In the genomic region with DNA sequence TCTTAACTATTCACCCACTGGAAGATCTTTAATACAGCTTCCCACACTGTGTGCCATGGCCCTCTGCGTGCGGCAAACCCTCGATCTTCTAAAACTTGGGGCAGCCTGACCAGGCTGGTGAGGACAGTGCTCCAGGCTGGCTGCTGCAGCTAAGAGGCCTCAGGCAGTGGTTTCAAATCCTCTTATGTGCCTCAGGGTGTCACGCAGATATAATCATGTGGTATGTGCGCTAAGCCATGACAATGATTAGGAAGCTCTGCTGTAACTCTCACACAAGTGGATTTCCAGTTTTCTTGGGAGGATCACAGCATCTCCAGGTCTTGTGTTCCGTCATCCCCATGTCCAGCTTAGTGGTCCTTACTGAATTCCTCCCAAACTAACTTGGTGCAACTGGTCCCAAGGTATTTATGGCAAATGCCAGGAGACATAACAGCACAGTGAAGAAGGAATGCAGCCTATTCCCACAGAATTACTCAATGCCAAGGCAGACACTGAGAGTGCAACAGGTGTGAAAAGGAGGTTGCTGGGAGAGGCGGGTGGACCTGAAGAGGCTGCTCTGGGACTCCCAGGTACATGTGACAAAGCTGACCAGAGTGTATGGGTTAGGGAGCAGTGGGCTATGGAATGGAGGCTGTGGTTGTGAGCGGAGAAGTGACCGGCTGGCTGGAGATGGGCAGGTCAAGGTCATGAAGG, we compare ENCODE assay signal across 12 cellular contexts. TPM values are rescaled to one million over a fixed set of nuclear protein-coding genes. Genes with fewer than 3 reads are reported as not detected.
A peak's percentile ranks its signal among the peaks of the same experiment; 100 is the strongest.
DNase-seq lines count a peak whose midpoint lies in the region; ATAC-seq and TF ChIP-seq lines count a peak whose summit lies in the region.
"Had no signal": no experiment of that assay in that cellular context is flagged by ENCODE, and none has a peak within 500 bp of the region (broad histone marks: within the 10 kb centered on the region; RNA-seq: fewer than 3 reads in every experiment).

No MANE protein-coding gene starts in this region.

- H2BK20ac ChIP-seq in H9 (ENCODE audit: low read depth, low read length, poor library complexity, severe bottlenecking), result no peak overlapping the region

- H3K27me3 Mint-ChIP-seq in CD8-positive, alpha-beta T cell (ENCODE audit: low read depth), result no peaks in the 10 kb centered on the region
- no peaks in the 10 kb centered on the region for H3K27me3 Mint-ChIP-seq in H9 (ENCODE audit: low read depth)
- no peaks in the 10 kb centered on the region for H3K27me3 Mint-ChIP-seq in activated CD8-positive, alpha-beta T cell treated with anti-CD3 and anti-CD28 coated beads, Interleukin-2, amount 10 ng/mL, durations not matched to agents 7 days and 5 days (ENCODE audit: low read depth)
- H3K27me3 Mint-ChIP-seq in natural killer cell (ENCODE audit: low read depth in 2 of 2), result peaks cover 0 to 2% of the 10 kb centered on the region in 2 donors

- intact Hi-C loops in CD8-positive, alpha-beta T cell (cut with DNase I, micrococcal nuclease), result loop anchor here (5.0 kb wide), 3 partner anchors 312 to 1563 kb away; a partner anchor contains a TSS
- intact Hi-C loops in natural killer cell (cut with micrococcal nuclease), result no loop called here

- no peak overlapping the region for H2AFZ ChIP-seq in H9 (ENCODE audit: low read length)

- no CpG with 5 or more reads among the region's 9 CpGs for WGBS in H9 (ENCODE audit: extremely low coverage, insufficient read length, low lambda C conversion rate)

- H4K20me1 ChIP-seq in H9 (ENCODE audit: control insufficient read depth, insufficient read depth, insufficient read length), result no peaks in the 10 kb centered on the region

- no peak overlapping the region for H3K56ac ChIP-seq in H9 (ENCODE audit: insufficient read length, low read depth, low read length)

- peak overlapping the region; percentile 64 for H3K27ac Mint-ChIP-seq in CD8-positive, alpha-beta T cell
- H3K27ac Mint-ChIP-seq in H9, result no peak overlapping the region
- no peak overlapping the region for H3K27ac Mint-ChIP-seq in activated CD8-positive, alpha-beta T cell treated with anti-CD3 and anti-CD28 coated beads, Interleukin-2, amount 10 ng/mL, durations not matched to agents 7 days and 5 days
- peak overlapping the region; percentile 83 to 94 for H3K27ac Mint-ChIP-seq in natural killer cell

- H4K91ac ChIP-seq in H9 (ENCODE audit: insufficient read length, low read depth, low read length), result no peak overlapping the region

- H3K9me3 ChIP-seq in CD8-positive, alpha-beta T cell (ENCODE audit: low read length), result no peaks in the 10 kb centered on the region
- H3K9me3 ChIP-seq in H9 (ENCODE audit: control insufficient read depth, low read depth, low read length), result no peaks in the 10 kb centered on the region
- H3K9me3 ChIP-seq: gastrocnemius medialis had no signal

- no peak overlapping the region for H3K4ac ChIP-seq in H9 (ENCODE audit: low read depth, low read length)

- no peak overlapping the region for H4K8ac ChIP-seq in H9 (replicated peaks; ENCODE audit: insufficient read length, low read depth, low read length)

- H2AK5ac ChIP-seq in H9 (ENCODE audit: insufficient read length, low read length), result no peak overlapping the region

- peaks cover 16% of the 10 kb centered on the region for H3K4me1 ChIP-seq in CD8-positive, alpha-beta T cell (ENCODE audit: insufficient read depth, low read length)
- H3K4me1 ChIP-seq in H9 (ENCODE audit: insufficient read depth, low read length), result no peaks in the 10 kb centered on the region

- peak overlapping the region; percentile 37 for H3K4me3 Mint-ChIP-seq in CD8-positive, alpha-beta T cell
- H3K4me3 Mint-ChIP-seq in H9 (peak overlapping the region; percentile 34 to 45; a peak in 3 of 5 replicates), natural killer cell (peak overlapping the region; percentile 69)
- peak overlapping the region; percentile 8 for H3K4me3 Mint-ChIP-seq in activated CD8-positive, alpha-beta T cell treated with anti-CD3 and anti-CD28 coated beads, Interleukin-2, amount 10 ng/mL, durations not matched to agents 7 days and 5 days

- H3K23me2 ChIP-seq in H9 (ENCODE audit: insufficient read length, low read depth, low read length, poor library complexity, severe bottlenecking), result no peaks in the 10 kb centered on the region

- H3K36me3 Mint-ChIP-seq in CD8-positive, alpha-beta T cell, result peaks cover 58% of the 10 kb centered on the region
- H3K36me3 Mint-ChIP-seq in H9 (ENCODE audit: insufficient read depth in 1 of 3, low read depth in 3 of 3), result peaks cover 47 to 55% (median 55%) of the 10 kb centered on the region in 3 experiments
- H3K36me3 Mint-ChIP-seq in activated CD8-positive, alpha-beta T cell treated with anti-CD3 and anti-CD28 coated beads, Interleukin-2, amount 10 ng/mL, durations not matched to agents 7 days and 5 days (ENCODE audit: low read depth), result peaks cover 44% of the 10 kb centered on the region
- peaks cover 6% of the 10 kb centered on the region for H3K36me3 Mint-ChIP-seq in natural killer cell

- H2BK5ac ChIP-seq in H9 (ENCODE audit: insufficient read length, low read length), result no peak overlapping the region

- ATAC-seq in CD8-positive, alpha-beta T cell, result no peak
- no peak for ATAC-seq in activated CD8-positive, alpha-beta T cell treated with anti-CD3 and anti-CD28 coated beads, Interleukin-2, amount 10 ng/mL, durations not matched to agents 7 days and 5 days
- ATAC-seq in natural killer cell (no peak), HG03025 (IDR thresholded peaks at IDR 0.05; ENCODE audit: low FRiP score, unreplicated experiment) (no peak)
- ATAC-seq: gastrocnemius medialis had no signal

- H3T11ph ChIP-seq in H9 (ENCODE audit: low read length), result no peak overlapping the region

- H3K14ac ChIP-seq in H9 (ENCODE audit: insufficient read depth, low read length), result no peak overlapping the region

- TF ChIP-seq CTCF in CD8-positive, alpha-beta T cell (IDR thresholded peaks at IDR 0.05), result no peak
- TF ChIP-seq CTCF in H9 (conservative IDR thresholded peaks at IDR 0.05) (no peak), natural killer cell (IDR thresholded peaks at IDR 0.05) (no peak)

- no peak overlapping the region for H2BK15ac ChIP-seq in H9 (ENCODE audit: low read depth, low read length)

- H3K9ac ChIP-seq in H9 (ENCODE audit: extremely low read depth, insufficient read length, low read length), result no peak overlapping the region

- no peak overlapping the region for H3K18ac ChIP-seq in H9 (ENCODE audit: insufficient read length, low read depth, low read length)

- H3K79me2 ChIP-seq in H9 (ENCODE audit: insufficient read depth, low read length), result no peaks in the 10 kb centered on the region

- no peak for DNase-seq in CD8-positive, alpha-beta T cell
- no peak for DNase-seq in H9
- DNase-seq in activated CD8-positive, alpha-beta T cell treated with anti-CD3 and anti-CD28 coated beads, Interleukin-2, amount 10 ng/mL, durations not matched to agents 7 days and 5 days, result no peak
- no peak for DNase-seq in natural killer cell
- DNase-seq in ureter (ENCODE audit: low spot score), result no peak
- DNase-seq in iPS-NIHi11 (ENCODE audit: low spot score), result no peak
- no peak for DNase-seq in NCI-H1436 treated with DMSO at 0.1 percent for 48 hours (lab: John Stamatoyannopoulos, UW)
- DNase-seq: gastrocnemius medialis, HCEC 1CT, NCI-H226, small intestine had no signal

- POLR2A ChIA-PET in CD8-positive, alpha-beta T cell (lab: Charles Lee), result no interaction called here
- POLR2A ChIA-PET in activated CD8-positive, alpha-beta T cell treated with anti-CD3 and anti-CD28 coated beads, Interleukin-2, amount 10 ng/mL, durations not matched to agents 7 days and 5 days (lab: Charles Lee), result no interaction called here

- no peak overlapping the region for H3K27ac ChIP-seq in CD8-positive, alpha-beta T cell (ENCODE audit: low read depth, low read length)
- no peak overlapping the region for H3K27ac ChIP-seq in H9 (ENCODE audit: insufficient read length, low read depth, low read length)

- H4K5ac ChIP-seq in H9 (ENCODE audit: insufficient read length, low read depth, low read length), result no peak overlapping the region

- H3K23ac ChIP-seq in H9 (ENCODE audit: insufficient read length, low read depth, low read length), result no peak overlapping the region

- H3K4me1 Mint-ChIP-seq in CD8-positive, alpha-beta T cell (ENCODE audit: low read depth), result peaks cover 55% of the 10 kb centered on the region
- H3K4me1 Mint-ChIP-seq in H9, result peaks cover 5 to 6% of the 10 kb centered on the region in 2 experiments; a peak in 3 of 4 replicates
- peaks cover 39% of the 10 kb centered on the region for H3K4me1 Mint-ChIP-seq in activated CD8-positive, alpha-beta T cell treated with anti-CD3 and anti-CD28 coated beads, Interleukin-2, amount 10 ng/mL, durations not matched to agents 7 days and 5 days (ENCODE audit: low read depth)
- H3K4me1 Mint-ChIP-seq in natural killer cell, result peaks cover 54 to 57% of the 10 kb centered on the region in 2 donors

- H2BK12ac ChIP-seq in H9 (ENCODE audit: insufficient read length, low read depth, low read length), result no peak overlapping the region

- CTCF ChIA-PET in CD8-positive, alpha-beta T cell (lab: Charles Lee), result interaction anchor here (0.7 to 1.5 kb wide), 2 partner anchors 17 to 23 kb away, joined by 3 read pairs; no protein-coding TSS in a partner anchor
- CTCF ChIA-PET in activated CD8-positive, alpha-beta T cell treated with anti-CD3 and anti-CD28 coated beads, Interleukin-2, amount 10 ng/mL, durations not matched to agents 7 days and 5 days (lab: Charles Lee), result no interaction called here

- no peak overlapping the region for H3K4me2 ChIP-seq in H9 (ENCODE audit: insufficient read depth, insufficient read length, low read length)

- H3K27me3 ChIP-seq in CD8-positive, alpha-beta T cell (ENCODE audit: insufficient read depth, low read length), result no peaks in the 10 kb centered on the region
- H3K27me3 ChIP-seq in H9 (ENCODE audit: insufficient read depth, low read length), result no peaks in the 10 kb centered on the region
- H3K27me3 ChIP-seq: gastrocnemius medialis had no signal

- no peaks in the 10 kb centered on the region for H3K79me1 ChIP-seq in H9 (ENCODE audit: insufficient read depth, low read depth, low read length, poor library complexity, severe bottlenecking)

- H3K36me3 ChIP-seq in CD8-positive, alpha-beta T cell (ENCODE audit: insufficient read depth, low read length), result peaks cover 10% of the 10 kb centered on the region

- H3K9me3 Mint-ChIP-seq in CD8-positive, alpha-beta T cell, result no peaks in the 10 kb centered on the region
- peaks cover 6 to 10% of the 10 kb centered on the region in 2 experiments for H3K9me3 Mint-ChIP-seq in H9
- H3K9me3 Mint-ChIP-seq in activated CD8-positive, alpha-beta T cell treated with anti-CD3 and anti-CD28 coated beads, Interleukin-2, amount 10 ng/mL, durations not matched to agents 7 days and 5 days (ENCODE audit: insufficient read depth), result no peaks in the 10 kb centered on the region
- H3K9me3 Mint-ChIP-seq in natural killer cell, result peaks cover 0 to 2% of the 10 kb centered on the region in 2 donors

- H2BK120ac ChIP-seq in H9 (ENCODE audit: low read depth, low read length, poor library complexity, severe bottlenecking), result no peak overlapping the region

- no peak overlapping the region for H3K4me3 ChIP-seq in CD8-positive, alpha-beta T cell (ENCODE audit: low read depth, low read length)
- H3K4me3 ChIP-seq: gastrocnemius medialis had no signal

RNA-seq across cellular contexts. Expression of a gene that starts 2.3 kb away (rescaled TPM):
- total RNA-seq in CD8-positive, alpha-beta T cell, result 10 to 100 TPM; 54.1 to 54.3 TPM
- total RNA-seq in H9 (2021) (46.8 and 47.4 TPM in 2 replicates), natural killer cell (100 to 1,000 TPM in 2 of 3 donors, 10 to 100 TPM in 1; 92.4 to 103 (median 102) TPM), ureter (63.3 TPM)
- 10 to 100 TPM; 85.2 to 91.9 TPM for total RNA-seq in activated CD8-positive, alpha-beta T cell treated with anti-CD3 and anti-CD28 coated beads, Interleukin-2, amount 10 ng/mL, durations not matched to agents 7 days and 5 days

RNA-seq across cellular contexts. Expression of a gene that starts 29.5 kb away (rescaled TPM):
- 10 to 100 TPM in 1 of 2 experiments, 1 to 10 TPM in 1; 7.4 to 10.9 TPM for total RNA-seq in CD8-positive, alpha-beta T cell
- 2.1 and 5.3 TPM in 2 replicates for total RNA-seq in H9 (2021)
- 1 to 10 TPM; 8.3 to 9.3 TPM for total RNA-seq in activated CD8-positive, alpha-beta T cell treated with anti-CD3 and anti-CD28 coated beads, Interleukin-2, amount 10 ng/mL, durations not matched to agents 7 days and 5 days
- total RNA-seq in natural killer cell, result 10 to 100 TPM; 20.8 to 28.2 (median 28.0) TPM
- 25.8 TPM for total RNA-seq in ureter

Comparison
In these comparisons a context has a peak if more than half of its experiments do, and no peak if none do; other contexts are left out.
1. H3K27ac Mint-ChIP-seq: peak in CD8-positive, alpha-beta T cell (single experiment) and natural killer cell (2 of 2); none in H9 (0 of 3) and activated CD8-positive, alpha-beta T cell treated with anti-CD3 and anti-CD28 coated beads, Interleukin-2, amount 10 ng/mL, durations not matched to agents 7 days and 5 days (single experiment).
2. H3K4me3 Mint-ChIP-seq: peak in every context shown above with its lines; median percentile 69 in natural killer cell; 40 in H9; 37 in CD8-positive, alpha-beta T cell; 8 in activated CD8-positive, alpha-beta T cell treated with anti-CD3 and anti-CD28 coated beads, Interleukin-2, amount 10 ng/mL, durations not matched to agents 7 days and 5 days.